In genomic region chr2:123153041-123153440, GRCh38 we compare ENCODE assay signal across 30 cellular contexts.
"Had no signal": no experiment of that assay in that cellular context is flagged by ENCODE, and none has a peak within 500 bp of the region (broad histone marks: within the 10 kb centered on the region; RNA-seq: fewer than 3 reads in every experiment).

No MANE protein-coding gene starts in this region.

- H3K36me3 ChIP-seq: colonic mucosa, esophagus muscularis mucosa, esophagus squamous epithelium, gastrocnemius medialis, gastroesophageal sphincter, heart left ventricle, heart right ventricle had no signal

- H3K4me3 ChIP-seq: colonic mucosa, coronary artery, dorsolateral prefrontal cortex, esophagus muscularis mucosa, esophagus squamous epithelium, gastrocnemius medialis, gastroesophageal sphincter, heart left ventricle, heart right ventricle, hepatocyte had no signal

- ATAC-seq: effector memory CD8-positive, alpha-beta T cell; esophagus mucosa; foreskin keratinocyte; gastrocnemius medialis; gastroesophageal sphincter; heart left ventricle; heart right ventricle had no signal

- H3K4me1 ChIP-seq: colonic mucosa, esophagus muscularis mucosa, esophagus squamous epithelium, foreskin keratinocyte, gastrocnemius medialis, gastroesophageal sphincter, heart left ventricle, heart right ventricle had no signal

- H3K27me3 Mint-ChIP-seq: dendritic cell treated with granulocyte-macrophage colony-stimulating factor and Interleukin-4, amounts not matched to agents 40 ng/mL and 50 ng/mL, for 4 days; effector memory CD8-positive, alpha-beta T cell had no signal

- DNase-seq: colonic mucosa; cortex of kidney; dermis blood vessel endothelial cell; dorsolateral prefrontal cortex; effector CD4-positive, alpha-beta T cell; effector CD8-positive, alpha-beta T cell; effector memory CD4-positive, alpha-beta T cell; effector memory CD8-positive, alpha-beta T cell; endodermal cell; erythroblast; esophagus squamous epithelium; foreskin fibroblast; foreskin melanocyte; gastrocnemius medialis; glutamatergic neuron; head of caudate nucleus; heart left ventricle; heart right ventricle; hippocampal formation had no signal

- H2AFZ ChIP-seq: hepatocyte had no signal

- FAIRE-seq: endometrium, endothelial cell of umbilical vein, frontal cortex had no signal

- H3K79me2 ChIP-seq: hepatocyte had no signal

- H3K4me3 Mint-ChIP-seq: dendritic cell treated with granulocyte-macrophage colony-stimulating factor and Interleukin-4, amounts not matched to agents 40 ng/mL and 50 ng/mL, for 4 days; effector memory CD8-positive, alpha-beta T cell; endodermal cell had no signal

- H3K4me1 Mint-ChIP-seq: endodermal cell had no signal

- H3K27ac ChIP-seq: colonic mucosa, coronary artery, dorsolateral prefrontal cortex, epithelial cell of prostate, esophagus muscularis mucosa, esophagus squamous epithelium, foreskin keratinocyte, gastrocnemius medialis, gastroesophageal sphincter, heart left ventricle, heart right ventricle, hepatocyte had no signal

- H3K9me3 ChIP-seq: colonic mucosa, esophagus muscularis mucosa, esophagus squamous epithelium, gastrocnemius medialis, gastroesophageal sphincter, heart right ventricle had no signal

- H3K4me2 ChIP-seq: hepatocyte had no signal

- H3K27ac Mint-ChIP-seq: dendritic cell treated with granulocyte-macrophage colony-stimulating factor and Interleukin-4, amounts not matched to agents 40 ng/mL and 50 ng/mL, for 4 days; effector memory CD8-positive, alpha-beta T cell; endodermal cell had no signal

- H3K9me3 Mint-ChIP-seq: endodermal cell had no signal

- H3K27me3 ChIP-seq: colonic mucosa, dorsolateral prefrontal cortex, esophagus muscularis mucosa, esophagus squamous epithelium, foreskin keratinocyte, gastrocnemius medialis, gastroesophageal sphincter, heart left ventricle, heart right ventricle, hepatocyte had no signal
